In genomic region chr9:89419978-89420394, GRCh38 we compare ENCODE assay signal across 12 cellular contexts.
DNase-seq lines count a peak whose midpoint lies in the region; ATAC-seq and TF ChIP-seq lines count a peak whose summit lies in the region.
"Had no signal": no experiment of that assay in that cellular context is flagged by ENCODE, and none has a peak within 500 bp of the region (broad histone marks: within the 10 kb centered on the region; RNA-seq: fewer than 3 reads in every experiment).

No MANE protein-coding gene starts in this region.

- POLR2A ChIA-PET in activated CD8-positive, alpha-beta T cell treated with anti-CD3 and anti-CD28 coated beads for 36 hours (lab: Charles Lee) = interaction anchor here (1.2 to 5.9 kb wide), 9 partner anchors 9 to 103 kb away, joined by 3 to 43 read pairs (median 5); no protein-coding TSS in a partner anchor

- intact Hi-C loops in activated CD8-positive, alpha-beta T cell treated with anti-CD3 and anti-CD28 coated beads for 36 hours (cut with micrococcal nuclease) = loop anchor here (5.0 kb wide), 3 partner anchors 47 to 127 kb away; partner anchors contain the start of gene SECISBP2

- H3K36me3 Mint-ChIP-seq in activated CD8-positive, alpha-beta T cell treated with anti-CD3 and anti-CD28 coated beads for 36 hours (ENCODE audit: low read depth) = peaks cover 89% of the 10 kb centered on the region
- peaks cover 0 to 4% (median 4%) of the 10 kb centered on the region in 3 donors for H3K36me3 Mint-ChIP-seq in immature natural killer cell

- ATAC-seq in activated CD4-positive, CD25-positive, alpha-beta regulatory T cell treated with anti-CD3 and anti-CD28 coated beads, Interleukin-2, amount 50 U/mL, for 24 hours = peak; percentile 42 to 51
- peak; percentile 35 for ATAC-seq in activated CD8-positive, alpha-beta T cell treated with anti-CD3 and anti-CD28 coated beads for 36 hours

- DNase-seq in activated CD4-positive, CD25-positive, alpha-beta regulatory T cell treated with anti-CD3 and anti-CD28 coated beads, Interleukin-2, amount 50 U/mL, for 72 hours = no peak
- DNase-seq in activated CD8-positive, alpha-beta T cell treated with anti-CD3 and anti-CD28 coated beads for 36 hours = peak; percentile 77
- DNase-seq in immature natural killer cell (peak in 1 of 3 donors; percentile 43), NCI-H2196 (lab: John Stamatoyannopoulos, UW; ENCODE audit: unreplicated experiment) (no peak), GM19240 (ENCODE audit: insufficient read length, low spot score) (no peak), NOMO-1 treated with dmso at 0.1 percent for 144 hours (lab: John Stamatoyannopoulos, UW; ENCODE audit: unreplicated experiment) (no peak)
- DNase-seq in stimulated activated naive CD4-positive, alpha-beta T cell (lab: John Stamatoyannopoulos, UW) = peak in 4 of 6 experiments; percentile 20 to 61 (median 40)
- DNase-seq: DMS53, KBM-7, mesenchymal stem cell, tibial artery had no signal

- peak overlapping the region; percentile 79 for H3K4me3 Mint-ChIP-seq in activated CD8-positive, alpha-beta T cell treated with anti-CD3 and anti-CD28 coated beads for 36 hours
- peak overlapping the region; percentile 36 to 91 (median 87) for H3K4me3 Mint-ChIP-seq in immature natural killer cell

- peak overlapping the region; percentile 98 for H3K27ac Mint-ChIP-seq in activated CD8-positive, alpha-beta T cell treated with anti-CD3 and anti-CD28 coated beads for 36 hours
- H3K27ac Mint-ChIP-seq in immature natural killer cell = peak overlapping the region; percentile 87 to 97 (median 95)

- H3K27me3 Mint-ChIP-seq in activated CD8-positive, alpha-beta T cell treated with anti-CD3 and anti-CD28 coated beads for 36 hours = no peaks in the 10 kb centered on the region
- peaks cover 0 to 11% (median 5%) of the 10 kb centered on the region in 3 donors for H3K27me3 Mint-ChIP-seq in immature natural killer cell (ENCODE audit: low read depth in 3 of 3)

- CTCF ChIA-PET in activated CD8-positive, alpha-beta T cell treated with anti-CD3 and anti-CD28 coated beads for 36 hours (lab: Charles Lee) = interaction anchor here (1.1 kb wide), 1 partner anchor 129 kb away, joined by 3 read pairs; no protein-coding TSS in a partner anchor

- peaks cover 98% of the 10 kb centered on the region for H3K4me1 Mint-ChIP-seq in activated CD8-positive, alpha-beta T cell treated with anti-CD3 and anti-CD28 coated beads for 36 hours (ENCODE audit: low read depth)
- H3K4me1 Mint-ChIP-seq in immature natural killer cell = peaks cover 89 to 97% of the 10 kb centered on the region in 2 donors

- peaks cover 26% of the 10 kb centered on the region for H3K9me3 Mint-ChIP-seq in activated CD8-positive, alpha-beta T cell treated with anti-CD3 and anti-CD28 coated beads for 36 hours
- H3K9me3 Mint-ChIP-seq in immature natural killer cell = no peaks in the 10 kb centered on the region

- TF ChIP-seq CTCF in activated CD8-positive, alpha-beta T cell treated with anti-CD3 and anti-CD28 coated beads for 36 hours (IDR thresholded peaks at IDR 0.05) = no peak

Comparison
In these comparisons a context has a peak if more than half of its experiments do, and no peak if none do; other contexts are left out.
1. DNase-seq: peak in activated CD8-positive, alpha-beta T cell treated with anti-CD3 and anti-CD28 coated beads for 36 hours (single experiment) and stimulated activated naive CD4-positive, alpha-beta T cell (4 of 6); none in activated CD4-positive, CD25-positive, alpha-beta regulatory T cell treated with anti-CD3 and anti-CD28 coated beads, Interleukin-2, amount 50 U/mL, for 72 hours (single experiment), NCI-H2196 (single experiment), GM19240 (single experiment) and NOMO-1 treated with dmso at 0.1 percent for 144 hours (single experiment).